ENCODE assay signal across 6 cellular contexts in genomic region chr3:125343367-125343766, GRCh38. TPM values are rescaled to one million over a fixed set of nuclear protein-coding genes. Genes with fewer than 3 reads are reported as not detected.
DNase-seq lines count a peak whose midpoint lies in the region; ATAC-seq, FAIRE-seq and TF ChIP-seq lines count a peak whose summit lies in the region.
"Not testable (repeated sequence)": the region's sequence is repeated elsewhere in the genome, so short reads cannot be mapped to it uniquely, and the experiment has no call there.

No MANE protein-coding gene starts in this region.

- H4K5ac ChIP-seq in IMR-90 (ENCODE audit: low read depth, low read length), result not testable (repeated sequence)

- intact Hi-C loops in IMR-90 (cut with micrococcal nuclease); kidney (cut with DNase I); HepG2 (cut with micrococcal nuclease; ENCODE audit: unreplicated experiment): not testable (repeated sequence)

- not testable (repeated sequence) for DNase-seq in A549 (ENCODE audit: low read depth in 1 of 2, low spot score in 1 of 2); IMR-90; epithelial cell of proximal tubule (ENCODE audit: low read depth); kidney; HepG2 (ENCODE audit: low spot score)

- not testable (repeated sequence) for H3K9me1 ChIP-seq in IMR-90 (ENCODE audit: insufficient read depth, low read length)

- H3K4me3 Mint-ChIP-seq in nephron, result not testable (repeated sequence)

- H2AK5ac ChIP-seq in IMR-90 (ENCODE audit: low read depth, low read length), result not testable (repeated sequence)

- H3K4me2 ChIP-seq in A549; IMR-90 (ENCODE audit: low read depth, low read length); HepG2 (ENCODE audit: low read depth, low read length): not testable (repeated sequence)

- H2BK5ac ChIP-seq in IMR-90 (ENCODE audit: low read depth, low read length, poor library complexity, severe bottlenecking), result not testable (repeated sequence)

- not testable (repeated sequence) for H3K4ac ChIP-seq in IMR-90 (ENCODE audit: low read depth, low read length)

- not testable (repeated sequence) for H3K14ac ChIP-seq in IMR-90 (replicated peaks; ENCODE audit: low read depth, low read length)

- not testable (repeated sequence) for H2BK20ac ChIP-seq in IMR-90 (ENCODE audit: low read depth, low read length)

- not testable (repeated sequence) for H4K8ac ChIP-seq in IMR-90 (ENCODE audit: low read depth in 2 of 2, low read length in 2 of 2)

- H3K36me3 Mint-ChIP-seq in nephron (ENCODE audit: low read depth), result peaks cover 86% of the 10 kb centered on the region

- not testable (repeated sequence) for H2AFZ ChIP-seq in IMR-90 (replicated peaks; ENCODE audit: low read length, poor library complexity); HepG2 (ENCODE audit: low read length)

- not testable (repeated sequence) for H2AK9ac ChIP-seq in IMR-90 (replicated peaks; ENCODE audit: low read depth, low read length, poor library complexity)

- BruUV-seq in IMR-90 (replicated peaks; lab: Mats Ljungman, UMichigan); HepG2 (replicated peaks; lab: Mats Ljungman, UMichigan): not testable (repeated sequence)

- H4K20me1 ChIP-seq in IMR-90 (ENCODE audit: insufficient read depth, low read length), result peaks cover 66% of the 10 kb centered on the region
- H4K20me1 ChIP-seq in HepG2 (ENCODE audit: insufficient read depth, low read length), result not testable (repeated sequence)

- TF ChIP-seq POLR2A in A549 (IDR thresholded peaks at IDR 0.05; ENCODE audit: low read length); IMR-90 (IDR thresholded peaks at IDR 0.05; ENCODE audit: low read depth, low read length); HepG2 (IDR thresholded peaks at IDR 0.05; ENCODE audit: insufficient read depth in 1 of 2, low read depth in 2 of 2, low read length in 2 of 2): not testable (repeated sequence)

- not testable (repeated sequence) for H3K18ac ChIP-seq in IMR-90 (ENCODE audit: low read depth, low read length)

- H3K9ac ChIP-seq in IMR-90 (ENCODE audit: low read depth, low read length); kidney (ENCODE audit: low read length in 2 of 2); HepG2 (ENCODE audit: insufficient read depth, low read depth, low read length): not testable (repeated sequence)

- dilution Hi-C loops in IMR-90 (cut with HindIII; ENCODE audit: low sequenced_read_pairs, unreplicated experiment), result not testable (repeated sequence)

- not testable (repeated sequence) for H4K91ac ChIP-seq in IMR-90 (ENCODE audit: insufficient read depth, low read depth, low read length)

- peaks cover 60% of the 10 kb centered on the region for H3K9me3 Mint-ChIP-seq in nephron

- not testable (repeated sequence) for FAIRE-seq in A549 (lab: Jason Lieb, UNC); kidney (lab: Jason Lieb, UNC); HepG2 (lab: Jason Lieb, UNC)

- H3K23ac ChIP-seq in IMR-90 (ENCODE audit: low read depth, low read length), result not testable (repeated sequence)

- H3K27ac ChIP-seq in A549; IMR-90 (ENCODE audit: insufficient read depth, low read length); HepG2 (ENCODE audit: extremely low read length, insufficient read depth, low read length): not testable (repeated sequence)
- peak overlapping the region; percentile 45 to 64 for H3K27ac ChIP-seq in kidney (ENCODE audit: low read depth in 2 of 2, low read length in 2 of 2)

- CTCF ChIA-PET in A549 (lab: Yijun Ruan, JAX); IMR-90 (lab: Yijun Ruan, JAX); HepG2 (lab: Yijun Ruan, JAX; ENCODE audit: low intra/inter-chr PET ratio, low total read pairs): not testable (repeated sequence)

- not testable (repeated sequence) for H2BK120ac ChIP-seq in IMR-90 (ENCODE audit: low read depth, low read length)

- not testable (repeated sequence) for H3K27me3 ChIP-seq in IMR-90 (ENCODE audit: control insufficient read depth, insufficient read depth, low read length); HepG2 (ENCODE audit: control insufficient read depth in 1 of 2, insufficient read depth in 2 of 2, low read length in 2 of 2)

- TF ChIP-seq CTCF in A549 (IDR thresholded peaks at IDR 0.05); IMR-90 (conservative IDR thresholded peaks at IDR 0.05; ENCODE audit: low read depth, low read length); epithelial cell of proximal tubule (conservative IDR thresholded peaks at IDR 0.05; ENCODE audit: low read depth, low read length); kidney (IDR thresholded peaks at IDR 0.05; ENCODE audit: borderline replicate concordance, extremely low read depth, insufficient read depth); HepG2 (CRISPR knock-in tag; IDR thresholded peaks at IDR 0.05); nephron (IDR thresholded peaks at IDR 0.05; ENCODE audit: unreplicated experiment in 3 of 3): not testable (repeated sequence)

- POLR2A ChIA-PET in A549 (lab: Yijun Ruan, JAX); IMR-90 (lab: Charles Lee; ENCODE audit: unreplicated experiment); HepG2 (lab: Yijun Ruan, JAX): not testable (repeated sequence)

- peaks cover 95% of the 10 kb centered on the region for H3K79me2 ChIP-seq in HepG2 (ENCODE audit: insufficient read depth, low read length)

- not testable (repeated sequence) for H3K4me1 ChIP-seq in A549; IMR-90 (ENCODE audit: control insufficient read depth, insufficient read depth, low read length); kidney (ENCODE audit: control insufficient read depth in 1 of 2, insufficient read depth in 1 of 2, low read depth in 1 of 2, low read length in 2 of 2); HepG2 (ENCODE audit: insufficient read depth, low read length)

- H2BK15ac ChIP-seq in IMR-90 (ENCODE audit: low read depth, low read length), result not testable (repeated sequence)

- WGBS in A549 (ENCODE audit: missing lambda C conversion rate), result 80% methylated on average over 6 of the region's 7 CpGs
- WGBS in IMR-90 (ENCODE audit: extremely low coverage in 2 of 2, insufficient read length in 1 of 2), 2 experiments, result 100% methylated on average over 3 of the region's 7 CpGs; no CpG with 5 or more reads in 1 of the 2 experiments
- 95% methylated on average over 6 of the region's 7 CpGs for WGBS in HepG2 (ENCODE audit: low lambda C conversion rate)

- not testable (repeated sequence) for H3K27me3 Mint-ChIP-seq in nephron (ENCODE audit: low read depth)

- H3K4me1 Mint-ChIP-seq in nephron, result not testable (repeated sequence)

- ATAC-seq in A549; IMR-90 (ENCODE audit: low read depth); HepG2: not testable (repeated sequence)

- H3K79me1 ChIP-seq in IMR-90 (ENCODE audit: low read depth in 1 of 2, low read length in 2 of 2), result peaks cover 19 to 58% of the 10 kb centered on the region in 2 experiments

- peak overlapping the region in 2 of 3 experiments; percentile 64 to 80 for H3K27ac Mint-ChIP-seq in nephron

- H3K36me3 ChIP-seq in IMR-90 (ENCODE audit: control insufficient read depth, insufficient read depth, low read length); kidney (ENCODE audit: control insufficient read depth in 1 of 2, insufficient read depth in 2 of 2, low read length in 2 of 2); HepG2 (replicated peaks in 1 of 2; ENCODE audit: control insufficient read depth in 1 of 2, insufficient read depth in 2 of 2, low read length in 2 of 2): not testable (repeated sequence)

- not testable (repeated sequence) for H3K56ac ChIP-seq in IMR-90 (ENCODE audit: extremely low read depth, insufficient read depth, low read length)

- not testable (repeated sequence) for TF ChIP-seq RAD21 in A549 (conservative IDR thresholded peaks at IDR 0.05 in 1 of 2, IDR thresholded peaks at IDR 0.05 in 1 of 2); IMR-90 (IDR thresholded peaks at IDR 0.05; ENCODE audit: low read length); HepG2 (CRISPR knock-in tag; IDR thresholded peaks at IDR 0.05)

- not testable (repeated sequence) for H3K9me3 ChIP-seq in A549; IMR-90 (ENCODE audit: control insufficient read depth, insufficient read depth, low read length); HepG2 (ENCODE audit: low read length)
- peaks cover 0 to 13% of the 10 kb centered on the region in 2 donors for H3K9me3 ChIP-seq in kidney (ENCODE audit: control insufficient read depth in 1 of 2, low read length in 2 of 2)

- not testable (repeated sequence) for H3K4me3 ChIP-seq in A549; IMR-90 (ENCODE audit: insufficient read depth, low read depth, low read length); HepG2 (replicated peaks in 1 of 3; ENCODE audit: insufficient read depth in 1 of 3, low read depth in 2 of 3, low read length in 3 of 3)
- H3K4me3 ChIP-seq in epithelial cell of proximal tubule (ENCODE audit: low read depth, low read length), result peak overlapping the region; percentile 41
- peak overlapping the region; percentile 39 to 52 for H3K4me3 ChIP-seq in kidney (ENCODE audit: low read length in 2 of 2)

- in situ Hi-C loops in IMR-90 (cut with MboI; ENCODE audit: low sequenced_read_pairs); HepG2 (cut with HindIII; ENCODE audit: extremely low pct_ligation_motif_present, low pct_unique_long_range_greater_than_20kb): not testable (repeated sequence)

- not testable (repeated sequence) for TF ChIP-seq EP300 in A549 (IDR thresholded peaks at IDR 0.05); HepG2 (IDR thresholded peaks at IDR 0.05; ENCODE audit: low read depth in 2 of 2, low read length in 2 of 2); HepG2 (CRISPR knock-in tag; IDR thresholded peaks at IDR 0.05; ENCODE audit: borderline replicate concordance)

RNA-seq across cellular contexts. Expression of gene ZNF148, which starts 31.8 kb away (rescaled TPM):
- polyA plus RNA-seq in A549 (2011; rRNA removed) (23.9 and 26.5 TPM in 2 replicates), A549 (2017; fragmentation: RNase III; extraction: RNeasy Plus Mini Kit Qiagen cat#74134 plus additional on column Dnase treatment) (9.5 to 11.3 TPM (median 9.9 TPM) in 3 replicates), IMR-90 (2012; rRNA removed) (8.8 and 9.4 TPM in 2 replicates), kidney (ENCODE audit: insufficient read depth, low read depth, low replicate concordance) (5.4 TPM), HepG2 (2011; rRNA removed) (8.2 and 10.6 TPM in 2 replicates)
- 2.9 and 3.3 TPM in 2 replicates for polyA plus RNA-seq in A549 (2012; cell fraction: cytosol; rRNA removed)
- 2.2 and 2.7 TPM in 2 replicates for polyA plus RNA-seq in A549 (2012; cell fraction: nucleus; rRNA removed)
- 33.0 and 42.5 TPM in 2 replicates for polyA minus RNA-seq in A549 (2011; rRNA and poly(A)+ RNA removed)
- total RNA-seq in IMR-90 (2012; rRNA removed) (57.8 and 65.2 TPM in 2 replicates), epithelial cell of proximal tubule (14.7 and 16.3 TPM in 2 replicates), kidney (74.4 TPM), HepG2 (2016; rRNA removed; fragmentation: Illumina TruSeq; extraction: Trizol) (33.9 and 36.1 TPM in 2 replicates)
- 2.6 and 2.7 TPM in 2 replicates for polyA plus RNA-seq in IMR-90 (2012; cell fraction: cytosol; rRNA removed)
- polyA plus RNA-seq in IMR-90 (2012; cell fraction: nucleus; rRNA removed; ENCODE audit: low replicate concordance), result 2.5 and 15.9 TPM in 2 replicates
- 162 and 189 TPM in 2 replicates for total RNA-seq in HepG2 (2016; cell fraction: cytosol; rRNA removed; fragmentation: Illumina TruSeq; extraction: Trizol; ENCODE audit: low read depth)
- 30.8 and 31.4 TPM in 2 replicates for total RNA-seq in HepG2 (2016; cell fraction: insoluble cytoplasmic fraction; rRNA removed; fragmentation: Illumina TruSeq; extraction: Trizol)
- total RNA-seq in HepG2 (2016; cell fraction: membrane; rRNA removed; fragmentation: Illumina TruSeq; extraction: Trizol), result 58.8 and 62.0 TPM in 2 replicates
- total RNA-seq in HepG2 (2016; cell fraction: nucleus; rRNA removed; fragmentation: Illumina TruSeq; extraction: Trizol), result 23.0 and 30.4 TPM in 2 replicates
- 4.0 and 6.0 TPM in 2 replicates for polyA plus RNA-seq in HepG2 (2011; cell fraction: cytosol; rRNA removed)
- polyA plus RNA-seq in HepG2 (2011; cell fraction: nucleus; rRNA removed), result 5.9 TPM in 2 replicates
- 7.7 and 10.0 TPM in 2 replicates for polyA plus RNA-seq in HepG2 (2012)
- polyA plus RNA-seq in HepG2 (2016; cell fraction: cytosol; fragmentation: Illumina TruSeq; extraction: Trizol; ENCODE audit: low read depth), result 0.40 and 0.43 TPM in 2 replicates
- 11.5 and 14.1 TPM in 2 replicates for polyA plus RNA-seq in HepG2 (2016; cell fraction: insoluble cytoplasmic fraction; fragmentation: Illumina TruSeq; extraction: Trizol; ENCODE audit: low read depth)
- polyA plus RNA-seq in HepG2 (2016; cell fraction: membrane; fragmentation: Illumina TruSeq; extraction: Trizol; ENCODE audit: low read depth), result 1.4 and 1.5 TPM in 2 replicates
- polyA plus RNA-seq in HepG2 (2016; cell fraction: nucleus; fragmentation: Illumina TruSeq; extraction: Trizol; ENCODE audit: insufficient read depth, low read depth), result 10.4 and 11.0 TPM in 2 replicates
- 14.6 and 32.0 TPM in 2 replicates for polyA minus RNA-seq in HepG2 (2011; rRNA and poly(A)+ RNA removed; ENCODE audit: low replicate concordance)
- polyA minus RNA-seq in HepG2 (2011; cell fraction: cytosol; rRNA and poly(A)+ RNA removed), result 25.8 and 28.3 TPM in 2 replicates
- 52.4 and 54.6 TPM in 2 replicates for polyA minus RNA-seq in HepG2 (2011; cell fraction: nucleus; rRNA and poly(A)+ RNA removed)
